19 cellular contexts compared by ENCODE assay signal in the genomic region with DNA sequence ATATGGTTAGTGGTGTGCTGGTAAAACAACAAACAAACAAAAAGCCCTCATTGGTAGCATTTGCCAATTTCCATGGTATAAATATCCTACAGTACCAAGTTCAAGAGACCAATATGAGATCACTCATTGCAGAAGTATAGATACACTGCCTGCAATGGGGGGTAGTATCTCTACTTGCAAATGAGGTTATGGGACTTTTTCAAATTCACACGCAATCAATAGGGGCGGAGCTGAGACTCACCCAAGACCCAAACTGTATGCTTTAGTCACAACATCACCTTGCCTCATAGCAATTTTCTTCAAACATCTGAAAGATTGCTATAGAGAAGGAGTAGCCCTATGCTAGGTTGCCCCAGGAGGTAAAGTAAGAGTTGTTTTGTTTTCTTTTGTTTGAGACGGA.
DNase-seq lines count a peak whose midpoint lies in the region; ATAC-seq and TF ChIP-seq lines count a peak whose summit lies in the region.
"Had no signal": no experiment of that assay in that cellular context is flagged by ENCODE, and none has a peak within 500 bp of the region (broad histone marks: within the 10 kb centered on the region; RNA-seq: fewer than 3 reads in every experiment).

No MANE protein-coding gene starts in this region.

- peak; percentile 31 for ATAC-seq in activated naive CD8-positive, alpha-beta T cell treated with anti-CD3 and anti-CD28 coated beads, Interleukin-2, amount 50 U/mL, for 24 hours
- ATAC-seq in HG02885 (IDR thresholded peaks at IDR 0.05; ENCODE audit: poor library complexity, unreplicated experiment) (peak; percentile 60), RWPE2 (ENCODE audit: low read depth) (no peak)
- ATAC-seq: GM23338, K562 had no signal

- H3K4me1 ChIP-seq in RWPE2 (ENCODE audit: insufficient read depth, poor library complexity, severe bottlenecking): peaks cover 25% of the 10 kb centered on the region
- peaks cover 0 to 4% of the 10 kb centered on the region in 2 donors for H3K4me1 ChIP-seq in uterus
- H3K4me1 ChIP-seq in neural progenitor cell: peaks cover 5% of the 10 kb centered on the region
- H3K4me1 ChIP-seq: SJCRH30 had no signal

- H3K27ac ChIP-seq in RWPE2 (ENCODE audit: poor library complexity, severe bottlenecking) (peak overlapping the region; percentile 83), uterus (peak overlapping the region; percentile 95 to 96), neural progenitor cell (no peak overlapping the region)
- H3K27ac ChIP-seq: SJCRH30 had no signal

- no peaks in the 10 kb centered on the region for H3F3A ChIP-seq in neural progenitor cell (ENCODE audit: low read depth)

- H3K9me3 ChIP-seq in RWPE2 (ENCODE audit: severe bottlenecking) (peaks cover 12% of the 10 kb centered on the region), uterus (no peaks in the 10 kb centered on the region), neural progenitor cell (ENCODE audit: low read depth) (no peaks in the 10 kb centered on the region)

- peaks cover 41% of the 10 kb centered on the region for H3K36me3 Mint-ChIP-seq in activated naive CD8-positive, alpha-beta T cell treated with anti-CD3 and anti-CD28 coated beads, Interleukin-2, amount 50 U/mL, for 24 hours (ENCODE audit: low read depth)
- H3K36me3 Mint-ChIP-seq in activated naive CD8-positive, alpha-beta T cell treated with anti-CD3 and anti-CD28 coated beads for 36 hours: peaks cover 42% of the 10 kb centered on the region
- H3K36me3 Mint-ChIP-seq in neural progenitor cell: no peaks in the 10 kb centered on the region

- no peaks in the 10 kb centered on the region for H3K27me3 Mint-ChIP-seq in activated naive CD8-positive, alpha-beta T cell treated with anti-CD3 and anti-CD28 coated beads, Interleukin-2, amount 50 U/mL, for 24 hours
- no peaks in the 10 kb centered on the region for H3K27me3 Mint-ChIP-seq in activated naive CD8-positive, alpha-beta T cell treated with anti-CD3 and anti-CD28 coated beads for 36 hours
- peaks cover 3% of the 10 kb centered on the region for H3K27me3 Mint-ChIP-seq in neural progenitor cell (ENCODE audit: insufficient read depth, low read depth)
- H3K27me3 Mint-ChIP-seq: B cell had no signal

- no peak for TF ChIP-seq POLR2A in uterus (IDR thresholded peaks at IDR 0.05)

- DNase-seq in activated naive CD8-positive, alpha-beta T cell treated with anti-CD3 and anti-CD28 coated beads, Interleukin-2, amount 50 U/mL, for 24 hours: no peak
- DNase-seq in activated naive CD8-positive, alpha-beta T cell treated with anti-CD3 and anti-CD28 coated beads for 36 hours: no peak
- DNase-seq in RWPE2 (ENCODE audit: low spot score): no peak
- DNase-seq in uterus: no peak
- DNase-seq in neural progenitor cell (ENCODE audit: low spot score): no peak
- DNase-seq in DMS79 treated with DMSO at 0.1 percent for 48 hours (lab: John Stamatoyannopoulos, UW): no peak
- DNase-seq: COR-L47, GDM1, HCEC 1CT, NCI-H1105, NCI-H1694, NCI-H510A, NCI-H748 treated with DMSO at 0.1 percent for 48 hours, OCI-M1, SJCRH30 had no signal

- intact Hi-C loops in uterus (cut with DNase I; ENCODE audit: low total_unique reads): no loop called here

- peaks cover 31% of the 10 kb centered on the region for H3K9me3 Mint-ChIP-seq in activated naive CD8-positive, alpha-beta T cell treated with anti-CD3 and anti-CD28 coated beads, Interleukin-2, amount 50 U/mL, for 24 hours
- peaks cover 24% of the 10 kb centered on the region for H3K9me3 Mint-ChIP-seq in activated naive CD8-positive, alpha-beta T cell treated with anti-CD3 and anti-CD28 coated beads for 36 hours
- H3K9me3 Mint-ChIP-seq in neural progenitor cell: peaks cover 9% of the 10 kb centered on the region

- H3K4me3 Mint-ChIP-seq in activated naive CD8-positive, alpha-beta T cell treated with anti-CD3 and anti-CD28 coated beads, Interleukin-2, amount 50 U/mL, for 24 hours: no peak overlapping the region
- no peak overlapping the region for H3K4me3 Mint-ChIP-seq in activated naive CD8-positive, alpha-beta T cell treated with anti-CD3 and anti-CD28 coated beads for 36 hours
- H3K4me3 Mint-ChIP-seq in neural progenitor cell: no peak overlapping the region
- H3K4me3 Mint-ChIP-seq: B cell, GM23338 had no signal

- TF ChIP-seq CTCF in RWPE2 (IDR thresholded peaks at IDR 0.05; ENCODE audit: poor library complexity, severe bottlenecking): no peak
- TF ChIP-seq CTCF in uterus (IDR thresholded peaks at IDR 0.05): no peak
- TF ChIP-seq CTCF in neural progenitor cell (IDR thresholded peaks at IDR 0.05): no peak

- H3K4me1 Mint-ChIP-seq in activated naive CD8-positive, alpha-beta T cell treated with anti-CD3 and anti-CD28 coated beads, Interleukin-2, amount 50 U/mL, for 24 hours: peaks cover 31% of the 10 kb centered on the region
- H3K4me1 Mint-ChIP-seq in activated naive CD8-positive, alpha-beta T cell treated with anti-CD3 and anti-CD28 coated beads for 36 hours: peaks cover 23% of the 10 kb centered on the region
- no peaks in the 10 kb centered on the region for H3K4me1 Mint-ChIP-seq in neural progenitor cell

- H3K36me3 ChIP-seq in RWPE2 (ENCODE audit: low read depth): no peaks in the 10 kb centered on the region
- H3K36me3 ChIP-seq in uterus: no peaks in the 10 kb centered on the region
- H3K36me3 ChIP-seq in neural progenitor cell: no peaks in the 10 kb centered on the region
- H3K36me3 ChIP-seq: SJCRH30 had no signal

- H3K79me2 ChIP-seq in neural progenitor cell (ENCODE audit: low read depth): no peaks in the 10 kb centered on the region

- no peak overlapping the region for H3K4me2 ChIP-seq in neural progenitor cell
- H3K4me2 ChIP-seq: GM23338 had no signal

- H3K4me3 ChIP-seq in RWPE2 (ENCODE audit: severe bottlenecking) (no peak overlapping the region), uterus (no peak overlapping the region), neural progenitor cell (no peak overlapping the region)
- H3K4me3 ChIP-seq: GM23338, K562, SJCRH30 had no signal

- no peak overlapping the region for H3K27ac Mint-ChIP-seq in activated naive CD8-positive, alpha-beta T cell treated with anti-CD3 and anti-CD28 coated beads, Interleukin-2, amount 50 U/mL, for 24 hours
- H3K27ac Mint-ChIP-seq in activated naive CD8-positive, alpha-beta T cell treated with anti-CD3 and anti-CD28 coated beads for 36 hours: no peak overlapping the region
- H3K27ac Mint-ChIP-seq in neural progenitor cell: no peak overlapping the region
- H3K27ac Mint-ChIP-seq: B cell, GM23338 had no signal

- H3K27me3 ChIP-seq in RWPE2 (ENCODE audit: insufficient read depth, poor library complexity, severe bottlenecking) (no peaks in the 10 kb centered on the region), uterus (no peaks in the 10 kb centered on the region), neural progenitor cell (no peaks in the 10 kb centered on the region)
- H3K27me3 ChIP-seq: SJCRH30 had no signal

- H4K20me1 ChIP-seq in neural progenitor cell (ENCODE audit: low read depth): no peaks in the 10 kb centered on the region

- no peak overlapping the region for H3K9ac ChIP-seq in neural progenitor cell

- no peak overlapping the region for H2AFZ ChIP-seq in neural progenitor cell (replicated peaks)
